8 cellular contexts compared by ENCODE assay signal in the genomic region with DNA sequence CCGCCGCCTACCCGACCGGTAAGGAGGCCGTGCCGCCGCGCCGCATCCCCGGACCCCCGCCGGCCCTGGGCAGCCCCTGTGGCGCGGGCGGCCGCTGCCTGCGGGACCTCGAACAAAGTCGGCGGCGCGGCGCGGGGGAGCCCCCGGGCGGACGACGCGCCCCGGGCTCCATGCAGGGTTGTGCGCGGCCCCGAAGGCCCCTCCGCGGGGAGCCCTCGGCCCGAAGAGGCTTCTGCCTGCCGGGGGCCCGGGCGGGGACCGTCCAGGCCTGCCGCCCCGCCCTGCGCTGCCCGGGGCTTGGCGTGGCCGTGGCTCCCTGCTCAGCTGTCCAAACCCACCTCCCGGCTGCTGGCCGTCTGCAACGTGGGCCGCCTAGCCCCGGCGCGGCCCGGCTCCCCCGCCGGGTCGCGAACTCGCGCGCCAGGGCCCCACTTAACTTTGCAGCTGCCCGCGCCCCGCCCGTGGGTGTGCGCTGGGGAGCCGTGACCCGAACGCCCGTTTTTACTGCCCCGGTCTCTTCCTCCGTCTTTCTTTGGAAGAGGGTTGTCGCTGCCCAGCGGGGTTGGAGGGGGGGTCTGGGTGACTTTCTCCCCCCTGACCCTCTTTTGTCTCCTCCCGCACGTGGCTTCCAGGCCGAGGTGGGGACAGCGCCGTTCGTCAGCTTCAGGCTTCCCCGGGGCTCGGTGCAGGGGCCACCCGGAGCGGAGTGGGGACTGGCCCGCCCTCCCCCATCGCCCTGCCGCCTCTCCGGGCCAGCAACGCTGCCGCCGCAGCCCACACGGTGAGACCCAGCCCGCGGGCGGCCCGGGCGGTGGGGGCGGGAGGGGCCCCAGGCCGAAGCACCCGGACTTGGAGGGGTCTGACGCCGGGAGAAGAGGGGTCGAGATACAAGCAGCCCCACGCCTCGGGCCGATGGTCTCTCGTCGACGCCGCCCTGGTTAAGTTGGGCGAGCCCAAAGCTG. TPM values are rescaled to one million over a fixed set of nuclear protein-coding genes. Genes with fewer than 3 reads are reported as not detected.
DNase-seq lines count a peak whose midpoint lies in the region; ATAC-seq and TF ChIP-seq lines count a peak whose summit lies in the region.

No MANE protein-coding gene starts in this region.

- H3K4me1 ChIP-seq in KMS-11 (ENCODE audit: low read depth, poor library complexity, severe bottlenecking) (peaks cover 37% of the 10 kb centered on the region), neural progenitor cell (peaks cover 15% of the 10 kb centered on the region), uterus (no peaks in the 10 kb centered on the region)

- TF ChIP-seq CTCF in KMS-11 (conservative IDR thresholded peaks at IDR 0.05; ENCODE audit: low read depth, low read length) = no peak
- no peak for TF ChIP-seq CTCF in neural progenitor cell (IDR thresholded peaks at IDR 0.05)
- TF ChIP-seq CTCF in uterus (IDR thresholded peaks at IDR 0.05) = no peak

- peak overlapping the region; percentile 60 for H2AFZ ChIP-seq in KMS-11 (ENCODE audit: low read depth)
- H2AFZ ChIP-seq in neural progenitor cell (replicated peaks) = peak overlapping the region; percentile 91

- H3F3A ChIP-seq in neural progenitor cell (ENCODE audit: low read depth) = peaks cover 4% of the 10 kb centered on the region

- peak overlapping the region; percentile 86 for H3K4me2 ChIP-seq in KMS-11
- H3K4me2 ChIP-seq in neural progenitor cell = peak overlapping the region; percentile 93

- peak; percentile 27 for ATAC-seq in GM21717 (IDR thresholded peaks at IDR 0.05; ENCODE audit: unreplicated experiment)

- TF ChIP-seq POLR2A in uterus (IDR thresholded peaks at IDR 0.05) = no peak

- H3K9me3 ChIP-seq in neural progenitor cell (ENCODE audit: low read depth) (no peaks in the 10 kb centered on the region), uterus (no peaks in the 10 kb centered on the region)

- H4K20me1 ChIP-seq in KMS-11 (ENCODE audit: insufficient read depth) = peaks cover 35% of the 10 kb centered on the region
- peaks cover 46% of the 10 kb centered on the region for H4K20me1 ChIP-seq in neural progenitor cell (ENCODE audit: low read depth)

- H3K4me3 ChIP-seq in KMS-11 (IDR thresholded peaks at IDR 0.05; ENCODE audit: insufficient read depth, low read depth, low read length) = peak overlapping the region; percentile 57
- H3K4me3 ChIP-seq in neural progenitor cell = peak overlapping the region; percentile 99
- peak overlapping the region; percentile 94 to 98 for H3K4me3 ChIP-seq in uterus

- H3K27ac ChIP-seq in KMS-11 = peak overlapping the region; percentile 73
- peak overlapping the region; percentile 84 for H3K27ac ChIP-seq in neural progenitor cell
- peak overlapping the region; percentile 97 for H3K27ac ChIP-seq in uterus

- no peaks in the 10 kb centered on the region for H3K27me3 Mint-ChIP-seq in activated T-cell treated with anti-CD3 and anti-CD28 coated beads, Interleukin-2, amount 50 U/mL, for 24 hours
- peaks cover 6% of the 10 kb centered on the region for H3K27me3 Mint-ChIP-seq in neural progenitor cell (ENCODE audit: insufficient read depth, low read depth)

- DNase-seq in GM03348 (ENCODE audit: low spot score) (peak; percentile 68), fibroblast of gingiva (ENCODE audit: low read depth) (peak; percentile 4), neural progenitor cell (ENCODE audit: low spot score) (peak; percentile 57), uterus (peak; percentile 33 to 37)
- DNase-seq in activated T-cell treated with anti-CD3 and anti-CD28 coated beads, Interleukin-2, amount 50 U/mL, for 24 hours = peak; percentile 70
- no peak for DNase-seq in effector CD8-positive, alpha-beta T cell (lab: John Stamatoyannopoulos, UW)

- H3K36me3 Mint-ChIP-seq in activated T-cell treated with anti-CD3 and anti-CD28 coated beads, Interleukin-2, amount 50 U/mL, for 24 hours (ENCODE audit: low read depth) = peaks cover 36% of the 10 kb centered on the region
- peaks cover 21% of the 10 kb centered on the region for H3K36me3 Mint-ChIP-seq in neural progenitor cell

- H3K27me3 ChIP-seq in KMS-11 (ENCODE audit: insufficient read depth, low read depth) = no peaks in the 10 kb centered on the region
- peaks cover 8% of the 10 kb centered on the region for H3K27me3 ChIP-seq in neural progenitor cell
- no peaks in the 10 kb centered on the region for H3K27me3 ChIP-seq in uterus

- H3K79me2 ChIP-seq in KMS-11 (ENCODE audit: insufficient read depth, low read depth) (peaks cover 54% of the 10 kb centered on the region), neural progenitor cell (ENCODE audit: low read depth) (peaks cover 58% of the 10 kb centered on the region)

- no peaks in the 10 kb centered on the region for H3K9me3 Mint-ChIP-seq in activated T-cell treated with anti-CD3 and anti-CD28 coated beads, Interleukin-2, amount 50 U/mL, for 24 hours
- peaks cover 2% of the 10 kb centered on the region for H3K9me3 Mint-ChIP-seq in neural progenitor cell

- peak overlapping the region; percentile 92 for H3K27ac Mint-ChIP-seq in activated T-cell treated with anti-CD3 and anti-CD28 coated beads, Interleukin-2, amount 50 U/mL, for 24 hours
- peak overlapping the region; percentile 91 for H3K27ac Mint-ChIP-seq in neural progenitor cell

- peaks cover 56% of the 10 kb centered on the region for H3K4me1 Mint-ChIP-seq in activated T-cell treated with anti-CD3 and anti-CD28 coated beads, Interleukin-2, amount 50 U/mL, for 24 hours (ENCODE audit: low read depth)
- H3K4me1 Mint-ChIP-seq in neural progenitor cell = peaks cover 31% of the 10 kb centered on the region

- peak overlapping the region; percentile 87 for H3K4me3 Mint-ChIP-seq in activated T-cell treated with anti-CD3 and anti-CD28 coated beads, Interleukin-2, amount 50 U/mL, for 24 hours
- H3K4me3 Mint-ChIP-seq in neural progenitor cell = peak overlapping the region; percentile 96

- peak overlapping the region; percentile 90 for H3K9ac ChIP-seq in KMS-11
- H3K9ac ChIP-seq in neural progenitor cell = peak overlapping the region; percentile 78

- intact Hi-C loops in uterus (cut with DNase I; ENCODE audit: low total_unique reads) = loop anchor here (5.0 to 10.0 kb wide), 2 partner anchors 178 to 295 kb away; no protein-coding TSS in a partner anchor

- H3K36me3 ChIP-seq in KMS-11 (ENCODE audit: insufficient read depth) = no peaks in the 10 kb centered on the region
- no peaks in the 10 kb centered on the region for H3K36me3 ChIP-seq in neural progenitor cell
- H3K36me3 ChIP-seq in uterus = no peaks in the 10 kb centered on the region

RNA-seq across cellular contexts. Expression of a gene that starts 0.9 kb away (rescaled TPM):
- total RNA-seq in neural progenitor cell (ENCODE audit: low replicate concordance) (29.6 and 34.2 TPM in 2 replicates), uterus (10 to 100 TPM; 21.5 to 59.7 (median 34.7) TPM)
